ENCODE assay signal across 14 cellular contexts in the genomic region with DNA sequence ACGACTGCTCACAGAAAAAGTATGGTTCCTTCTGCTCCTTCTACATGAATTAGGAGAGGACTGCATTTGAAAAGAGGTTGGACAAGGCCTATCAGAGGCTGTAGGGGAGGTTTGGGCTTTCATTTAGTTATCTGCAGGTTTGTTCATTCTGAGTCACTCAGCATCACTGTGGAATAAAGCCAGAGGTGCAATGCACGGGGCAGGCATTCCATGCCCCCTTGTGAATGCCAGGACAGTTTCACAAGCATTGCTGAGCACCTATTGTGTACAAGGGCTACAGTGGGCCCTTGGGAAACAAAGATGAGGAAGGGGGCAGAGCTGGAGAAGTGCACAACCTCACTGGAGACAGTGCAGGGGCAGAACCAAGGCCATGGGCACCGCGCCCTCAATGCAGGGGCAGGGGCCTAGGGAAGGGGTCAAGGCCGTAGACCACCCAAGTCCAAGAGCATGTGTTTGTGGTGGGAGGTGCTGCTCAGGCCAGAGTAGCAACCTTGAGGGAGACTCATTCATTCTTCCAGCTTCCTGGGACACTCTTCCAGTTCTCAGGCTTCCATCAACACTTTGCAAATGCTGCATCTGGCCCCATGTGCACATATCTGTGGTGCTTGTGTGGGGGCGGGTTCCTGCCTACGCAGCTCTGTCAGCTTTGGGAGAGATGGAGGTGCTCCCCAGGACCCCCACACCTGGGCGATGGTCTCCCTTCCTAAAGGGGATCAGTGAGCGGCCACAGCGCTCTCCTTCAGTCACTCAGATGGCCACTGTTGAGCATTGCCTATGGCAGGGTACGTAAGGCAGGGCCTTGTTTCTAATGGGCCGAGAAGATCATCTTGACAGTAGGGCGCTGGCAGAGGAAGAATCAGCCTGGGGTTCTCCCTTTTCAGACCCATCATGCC.
DNase-seq lines count a peak whose midpoint lies in the region; ATAC-seq, FAIRE-seq and TF ChIP-seq lines count a peak whose summit lies in the region.
"Had no signal": no experiment of that assay in that cellular context is flagged by ENCODE, and none has a peak within 500 bp of the region (broad histone marks: within the 10 kb centered on the region; RNA-seq: fewer than 3 reads in every experiment).

No MANE protein-coding gene starts in this region.

- H3K27me3 Mint-ChIP-seq in astrocyte (ENCODE audit: low read depth, unreplicated experiment), result peaks cover 8% of the 10 kb centered on the region
- no peaks in the 10 kb centered on the region for H3K27me3 Mint-ChIP-seq in activated naive CD4-positive, alpha-beta T cell treated with anti-CD3 and anti-CD28 coated beads, Interleukin-2, amount 10 ng/mL, durations not matched to agents 7 days and 5 days

- TF ChIP-seq EP300 in A549 (IDR thresholded peaks at IDR 0.05), result peak in 1 of 2 experiments; percentile 24; a peak in 1 of 5 replicates

- peak; percentile 82 for FAIRE-seq in A549 (lab: Jason Lieb, UNC)
- peak; percentile 81 for FAIRE-seq in astrocyte (lab: Jason Lieb, UNC)

- DNase-seq in A549 (ENCODE audit: low read depth in 1 of 2, low spot score in 1 of 2), result peak in 1 of 2 experiments; percentile 21
- peak; percentile 71 for DNase-seq in HT1080 (ENCODE audit: low read depth)
- DNase-seq in astrocyte (ENCODE audit: low read depth), result peak; percentile 79
- DNase-seq in iris pigment epithelial cell (ENCODE audit: low read depth), result peak; percentile 47
- no peak for DNase-seq in activated naive CD4-positive, alpha-beta T cell treated with anti-CD3 and anti-CD28 coated beads, Interleukin-2, amount 10 ng/mL, durations not matched to agents 7 days and 5 days
- DNase-seq in MV-4-11 (lab: John Stamatoyannopoulos, UW), result no peak
- DNase-seq: activated CD8-positive, alpha-beta T cell treated with anti-CD3 and anti-CD28 coated beads, Interleukin-2, amount 10 ng/mL, durations not matched to agents 7 days and 5 days; caudate nucleus; NCI-H1930; NCI-H69 had no signal

- H3K27ac ChIP-seq in A549 (peak overlapping the region; percentile 72 to 89; a peak in 5 of 6 replicates), astrocyte (ENCODE audit: low read depth, low read length) (peak overlapping the region; percentile 91)

- peak overlapping the region; percentile 92 for H3K27ac Mint-ChIP-seq in astrocyte (ENCODE audit: unreplicated experiment)
- no peak overlapping the region for H3K27ac Mint-ChIP-seq in activated naive CD4-positive, alpha-beta T cell treated with anti-CD3 and anti-CD28 coated beads, Interleukin-2, amount 10 ng/mL, durations not matched to agents 7 days and 5 days
- H3K27ac Mint-ChIP-seq: activated CD8-positive, alpha-beta T cell treated with anti-CD3 and anti-CD28 coated beads, Interleukin-2, amount 10 ng/mL, durations not matched to agents 7 days and 5 days had no signal

- CTCF ChIA-PET in A549 (lab: Yijun Ruan, JAX), result interaction anchor here (0.6 to 3.0 kb wide), 6 partner anchors 11 to 155 kb away, joined by 3 to 14 read pairs (median 4); no protein-coding TSS in a partner anchor
- CTCF ChIA-PET in activated naive CD4-positive, alpha-beta T cell treated with anti-CD3 and anti-CD28 coated beads, Interleukin-2, amount 10 ng/mL, durations not matched to agents 7 days and 5 days (lab: Charles Lee), result no interaction called here

- H3K9me3 Mint-ChIP-seq in astrocyte (ENCODE audit: unreplicated experiment), result peaks cover 1% of the 10 kb centered on the region
- no peaks in the 10 kb centered on the region for H3K9me3 Mint-ChIP-seq in activated naive CD4-positive, alpha-beta T cell treated with anti-CD3 and anti-CD28 coated beads, Interleukin-2, amount 10 ng/mL, durations not matched to agents 7 days and 5 days

- H3K27me3 ChIP-seq in astrocyte (ENCODE audit: insufficient read depth, low read length), result no peaks in the 10 kb centered on the region

- POLR2A ChIA-PET in A549 (lab: Yijun Ruan, JAX), result interaction anchor here (1.6 kb wide), 1 partner anchor 23 kb away, joined by 7 read pairs; no protein-coding TSS in a partner anchor

- no peak for TF ChIP-seq CTCF in A549 (IDR thresholded peaks at IDR 0.05)
- TF ChIP-seq CTCF in astrocyte (IDR thresholded peaks at IDR 0.05; ENCODE audit: insufficient read depth, low read depth, low read length), result no peak

- WGBS in A549 (ENCODE audit: missing lambda C conversion rate), result 77% methylated on average over 13 of the region's 13 CpGs

- no peaks in the 10 kb centered on the region for H3K36me3 ChIP-seq in astrocyte (ENCODE audit: insufficient read depth, low read length)

- no peaks in the 10 kb centered on the region for H3K9me3 ChIP-seq in A549
- H3K9me3 ChIP-seq in astrocyte (ENCODE audit: insufficient read depth, low read depth, low read length), result no peaks in the 10 kb centered on the region

- TF ChIP-seq RAD21 in A549 (conservative IDR thresholded peaks at IDR 0.05 in 1 of 2, IDR thresholded peaks at IDR 0.05 in 1 of 2), result peak in 1 of 2 experiments; percentile 15; a peak in 1 of 5 replicates

- H3K4me1 Mint-ChIP-seq in astrocyte (ENCODE audit: low read depth, unreplicated experiment), result peaks cover 43% of the 10 kb centered on the region
- no peaks in the 10 kb centered on the region for H3K4me1 Mint-ChIP-seq in activated naive CD4-positive, alpha-beta T cell treated with anti-CD3 and anti-CD28 coated beads, Interleukin-2, amount 10 ng/mL, durations not matched to agents 7 days and 5 days

- ATAC-seq in A549, result peak; percentile 20 to 64; a peak in 3 of 6 replicates
- ATAC-seq in GM21423 (IDR thresholded peaks at IDR 0.05; ENCODE audit: unreplicated experiment), result no peak
- ATAC-seq in HG02981 (IDR thresholded peaks at IDR 0.05; ENCODE audit: unreplicated experiment), result no peak
- ATAC-seq: activated CD8-positive, alpha-beta T cell treated with anti-CD3 and anti-CD28 coated beads, Interleukin-2, amount 10 ng/mL, durations not matched to agents 7 days and 5 days; Right ventricle myocardium inferior had no signal

- TF ChIP-seq POLR2A in A549 (IDR thresholded peaks at IDR 0.05; ENCODE audit: low read length), result no peak

- H3K4me1 ChIP-seq in A549, result peaks cover 30% of the 10 kb centered on the region
- H3K4me1 ChIP-seq in astrocyte (ENCODE audit: insufficient read depth, low read length), result peaks cover 23% of the 10 kb centered on the region

- H3K4me3 ChIP-seq in A549, result no peak overlapping the region
- H3K4me3 ChIP-seq in astrocyte (ENCODE audit: insufficient read depth, low read depth, low read length), result peak overlapping the region; percentile 35
- H3K4me3 ChIP-seq: lung had no signal

- no peaks in the 10 kb centered on the region for H3K79me2 ChIP-seq in astrocyte (ENCODE audit: insufficient read depth, low read length)

- peak overlapping the region; percentile 60 for H3K4me2 ChIP-seq in A549
- peak overlapping the region; percentile 79 for H3K4me2 ChIP-seq in astrocyte (ENCODE audit: low read length)

- peak overlapping the region; percentile 71 for H3K9ac ChIP-seq in astrocyte (ENCODE audit: low read length)

- no peak overlapping the region for H3K4me3 Mint-ChIP-seq in astrocyte (ENCODE audit: unreplicated experiment)
- no peak overlapping the region for H3K4me3 Mint-ChIP-seq in activated naive CD4-positive, alpha-beta T cell treated with anti-CD3 and anti-CD28 coated beads, Interleukin-2, amount 10 ng/mL, durations not matched to agents 7 days and 5 days
- H3K4me3 Mint-ChIP-seq: activated CD8-positive, alpha-beta T cell treated with anti-CD3 and anti-CD28 coated beads, Interleukin-2, amount 10 ng/mL, durations not matched to agents 7 days and 5 days had no signal

- H4K20me1 ChIP-seq in astrocyte (ENCODE audit: insufficient read depth, low read length), result no peaks in the 10 kb centered on the region

- no peak overlapping the region for H2AFZ ChIP-seq in astrocyte (ENCODE audit: low read depth, low read length)

- H3K36me3 Mint-ChIP-seq in astrocyte (ENCODE audit: low read depth, unreplicated experiment), result peaks cover 5% of the 10 kb centered on the region
- no peaks in the 10 kb centered on the region for H3K36me3 Mint-ChIP-seq in activated naive CD4-positive, alpha-beta T cell treated with anti-CD3 and anti-CD28 coated beads, Interleukin-2, amount 10 ng/mL, durations not matched to agents 7 days and 5 days

TF ChIP-seq in A549, 52 proteins besides CTCF, POLR2A, EP300 and RAD21:
- TF ChIP-seq, protein P1, sequence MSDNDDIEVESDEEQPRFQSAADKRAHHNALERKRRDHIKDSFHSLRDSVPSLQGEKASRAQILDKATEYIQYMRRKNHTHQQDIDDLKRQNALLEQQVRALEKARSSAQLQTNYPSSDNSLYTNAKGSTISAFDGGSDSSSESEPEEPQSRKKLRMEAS (IDR thresholded peaks at IDR 0.05), result peak; percentile 46
- TF ChIP-seq KDM5A (IDR thresholded peaks at IDR 0.05), result no peak
- no peak for TF ChIP-seq ESRRA (IDR thresholded peaks at IDR 0.05; ENCODE audit: borderline replicate concordance, low read length)
- TF ChIP-seq ZFP36 (IDR thresholded peaks at IDR 0.05; ENCODE audit: borderline replicate concordance, partially characterized antibody), result no peak
- TF ChIP-seq JUNB (IDR thresholded peaks at IDR 0.05), result no peak
- peak in 1 of 2 experiments; percentile 63; a peak in 2 of 4 replicates for TF ChIP-seq CEBPB (IDR thresholded peaks at IDR 0.05)
- TF ChIP-seq RNF2 (IDR thresholded peaks at IDR 0.05; ENCODE audit: borderline replicate concordance, low read depth), result no peak
- 0 out of 3 replicates have a peak, but pooled peaks have one; percentile 12 for TF ChIP-seq SMC3 (IDR thresholded peaks at IDR 0.05)
- TF ChIP-seq, protein P2, sequence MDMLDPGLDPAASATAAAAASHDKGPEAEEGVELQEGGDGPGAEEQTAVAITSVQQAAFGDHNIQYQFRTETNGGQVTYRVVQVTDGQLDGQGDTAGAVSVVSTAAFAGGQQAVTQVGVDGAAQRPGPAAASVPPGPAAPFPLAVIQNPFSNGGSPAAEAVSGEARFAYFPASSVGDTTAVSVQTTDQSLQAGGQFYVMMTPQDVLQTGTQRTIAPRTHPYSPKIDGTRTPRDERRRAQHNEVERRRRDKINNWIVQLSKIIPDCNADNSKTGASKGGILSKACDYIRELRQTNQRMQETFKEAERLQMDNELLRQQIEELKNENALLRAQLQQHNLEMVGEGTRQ (IDR thresholded peaks at IDR 0.05), result no peak
TF ChIP-seq in A549: peak in this region for 3.

Comparison
In these comparisons a context has a peak if more than half of its experiments do, and no peak if none do; other contexts are left out.
1. ATAC-seq: peak in A549 (2 of 2); none in GM21423 (single experiment) and HG02981 (single experiment).
2. DNase-seq: peak in HT1080 (single experiment), astrocyte (single experiment) and iris pigment epithelial cell (single experiment); none in activated naive CD4-positive, alpha-beta T cell treated with anti-CD3 and anti-CD28 coated beads, Interleukin-2, amount 10 ng/mL, durations not matched to agents 7 days and 5 days (single experiment) and MV-4-11 (single experiment).